21 cellular contexts compared by ENCODE assay signal in the genomic region with DNA sequence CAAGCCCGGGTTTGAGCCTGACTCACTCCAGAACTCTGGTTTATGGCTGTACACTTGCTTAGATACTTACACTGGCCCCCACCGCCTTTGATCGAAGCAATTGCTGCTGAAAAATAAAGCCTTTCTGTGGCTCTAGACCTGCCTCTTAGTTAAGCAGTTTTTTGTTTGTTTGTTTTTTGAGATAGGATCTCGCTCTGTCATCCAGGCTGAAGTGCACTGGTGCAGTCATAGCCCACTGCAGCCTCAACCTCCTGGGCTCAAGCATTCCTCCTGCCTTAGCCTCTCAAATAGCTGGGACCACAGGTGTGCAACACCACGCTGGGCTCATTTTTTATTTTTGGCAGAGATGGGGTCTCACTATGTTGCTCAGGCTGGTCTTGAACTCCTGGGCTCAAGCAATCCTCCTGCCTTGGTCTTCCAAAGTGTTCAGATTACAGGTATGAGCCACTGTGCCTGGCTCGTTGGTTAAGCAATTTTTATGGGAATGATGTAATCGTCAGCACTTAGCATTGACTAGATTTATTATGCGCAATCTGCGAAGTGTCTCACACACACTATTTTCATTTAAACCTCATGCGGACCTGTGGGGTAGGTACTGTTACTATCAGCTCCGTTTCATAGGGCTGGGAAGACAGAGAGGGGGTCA.
"Had no signal": no experiment of that assay in that cellular context is flagged by ENCODE, and none has a peak within 500 bp of the region (broad histone marks: within the 10 kb centered on the region; RNA-seq: fewer than 3 reads in every experiment).

No MANE protein-coding gene starts in this region.

- H3K27me3 Mint-ChIP-seq: memory B cell had no signal

- H3K9me3 ChIP-seq: adrenal gland, body of pancreas, colonic mucosa, right atrium auricular region, tibial nerve had no signal

- H3K27me3 ChIP-seq: adrenal gland, body of pancreas, colonic mucosa, right atrium auricular region, tibial nerve had no signal

- H3K9me3 Mint-ChIP-seq: activated T-cell treated with anti-CD3 and anti-CD28 coated beads, Interleukin-2, amount 50 U/mL, for 72 hours; memory B cell; natural killer cell had no signal

- DNase-seq: activated CD4-positive, alpha-beta T cell treated with anti-CD3 and anti-CD28 coated beads for 4 hours; activated CD8-positive, alpha-beta memory T cell treated with anti-CD3 and anti-CD28 coated beads, Interleukin-2, amount 50 U/mL, for 48 hours; activated T-cell treated with anti-CD3 and anti-CD28 coated beads, Interleukin-2, amount 50 U/mL, for 72 hours; body of pancreas; central memory CD4-positive, alpha-beta T cell; colonic mucosa; foreskin melanocyte; head of caudate nucleus; kidney glomerular epithelial cell; left ventricle myocardium superior; natural killer cell; posterior cingulate gyrus; small intestine; stimulated activated CD4-positive, alpha-beta T cell treated with anti-CD3 and anti-CD28 coated beads, Interleukin-4, amount 100 ng/mL, for 24 hours; stimulated activated naive CD4-positive, alpha-beta T cell treated with Interleukin-2 at 50 U/mL for 16 hours; substantia nigra had no signal

- H3K36me3 Mint-ChIP-seq: natural killer cell had no signal

- ATAC-seq: activated T-cell treated with anti-CD3 and anti-CD28 coated beads, Interleukin-2, amount 50 U/mL, for 72 hours; body of pancreas; left ventricle myocardium superior; natural killer cell had no signal

- H3K4me3 Mint-ChIP-seq: activated T-cell treated with anti-CD3 and anti-CD28 coated beads, Interleukin-2, amount 50 U/mL, for 72 hours; memory B cell; natural killer cell had no signal

- H3K27ac ChIP-seq: body of pancreas, colonic mucosa, right atrium auricular region, tibial nerve, VCaP had no signal

- H3K27ac Mint-ChIP-seq: activated T-cell treated with anti-CD3 and anti-CD28 coated beads, Interleukin-2, amount 50 U/mL, for 72 hours; natural killer cell had no signal

- H3K4me3 ChIP-seq: adrenal gland, body of pancreas, colonic mucosa, right atrium auricular region, tibial nerve had no signal

- H3K4me1 ChIP-seq: body of pancreas, colonic mucosa, right atrium auricular region had no signal
